In the genomic region with DNA sequence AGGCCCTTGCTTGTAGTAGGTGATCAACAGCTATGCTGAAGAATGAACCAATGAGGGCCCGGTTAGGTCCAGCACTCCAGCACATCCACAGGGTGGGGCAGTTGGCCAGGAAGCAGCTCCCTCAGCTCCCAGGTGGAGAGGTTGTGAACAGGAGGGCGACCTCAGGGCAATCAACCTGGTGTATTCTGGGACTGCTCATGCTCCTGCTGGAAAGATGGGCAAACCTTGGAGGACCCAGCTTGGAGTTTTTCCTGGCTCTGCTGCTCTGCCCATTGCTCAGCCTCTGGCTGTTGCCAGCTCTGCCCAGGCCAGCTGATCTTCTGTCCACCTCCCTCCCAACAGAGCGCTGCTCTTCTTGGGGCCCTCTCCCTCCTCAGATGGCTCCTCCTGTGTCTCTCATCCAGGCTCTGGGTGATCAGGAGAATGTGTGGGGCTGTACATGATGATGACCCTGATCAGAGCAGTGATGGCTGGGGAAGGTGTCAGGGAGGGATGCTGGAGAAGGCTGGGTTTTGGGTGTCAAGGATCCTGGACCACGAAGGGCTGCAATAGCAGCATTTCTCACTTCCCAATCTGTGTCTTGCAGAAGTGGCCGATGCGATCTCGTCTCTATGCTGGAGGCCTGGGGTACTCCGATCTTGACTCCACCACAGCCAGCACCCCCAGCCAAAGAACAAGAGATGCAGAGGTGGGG, we compare ENCODE assay signal across 1 cellular context.
A peak's percentile ranks its signal among the peaks of the same experiment; 100 is the strongest.
TF ChIP-seq lines count a peak whose summit lies in the region.

No MANE protein-coding gene starts in this region.

TF ChIP-seq in HepG2, 621 proteins besides CTCF, POLR2A, EP300 and RAD21 (continued from another document and continues in another):
- TF ChIP-seq HINFP (CRISPR knock-in tag; IDR thresholded peaks at IDR 0.05; ENCODE audit: low read depth): no peak
- no peak for TF ChIP-seq RORA (CRISPR knock-in tag; IDR thresholded peaks at IDR 0.05)
- no peak for TF ChIP-seq FOSL1 (CRISPR knock-in tag; IDR thresholded peaks at IDR 0.05; ENCODE audit: borderline replicate concordance)
- no peak for TF ChIP-seq ZNF282 (IDR thresholded peaks at IDR 0.05; ENCODE audit: partially characterized antibody)
- TF ChIP-seq XRCC5 (optimal IDR thresholded peaks at IDR 0.05; ENCODE audit: low read length): no peak
- TF ChIP-seq ZC3H13 (CRISPR knock-in tag; IDR thresholded peaks at IDR 0.05): no peak
- TF ChIP-seq ZFX (CRISPR knock-in tag; IDR thresholded peaks at IDR 0.05; ENCODE audit: low read depth): 0 out of 2 replicates have a peak, but pooled peaks have one; percentile 34
- TF ChIP-seq GATAD2A (CRISPR knock-in tag; IDR thresholded peaks at IDR 0.05): peak; percentile 44; the same call in 1 of the 2 replicates
- TF ChIP-seq NFKB2 (CRISPR knock-in tag; IDR thresholded peaks at IDR 0.05; ENCODE audit: borderline replicate concordance): peak; percentile 50; the same call in 1 of the 2 replicates
- no peak for TF ChIP-seq ZMYM4 (CRISPR knock-in tag; IDR thresholded peaks at IDR 0.05)
- no peak for TF ChIP-seq ZNF761 (CRISPR knock-in tag; conservative IDR thresholded peaks at IDR 0.05)
- 0 out of 2 replicates have a peak, but pooled peaks have one; percentile 28 for TF ChIP-seq IRF2 (CRISPR knock-in tag; IDR thresholded peaks at IDR 0.05)
- no peak for TF ChIP-seq ZNF562 (CRISPR knock-in tag; IDR thresholded peaks at IDR 0.05; ENCODE audit: borderline replicate concordance)
- no peak for TF ChIP-seq ZNF547 (CRISPR knock-in tag; IDR thresholded peaks at IDR 0.05)
- TF ChIP-seq SAP130 (CRISPR knock-in tag; IDR thresholded peaks at IDR 0.05; ENCODE audit: low read depth): peak; percentile 29; the same call in 1 of the 2 replicates
- TF ChIP-seq GPBP1L1 (CRISPR knock-in tag; IDR thresholded peaks at IDR 0.05): no peak
- TF ChIP-seq ZNF510 (CRISPR knock-in tag; IDR thresholded peaks at IDR 0.05; ENCODE audit: low read depth): no peak
- no peak for TF ChIP-seq ZNF710 (CRISPR knock-in tag; IDR thresholded peaks at IDR 0.05; ENCODE audit: borderline replicate concordance)
- TF ChIP-seq, protein P1, sequence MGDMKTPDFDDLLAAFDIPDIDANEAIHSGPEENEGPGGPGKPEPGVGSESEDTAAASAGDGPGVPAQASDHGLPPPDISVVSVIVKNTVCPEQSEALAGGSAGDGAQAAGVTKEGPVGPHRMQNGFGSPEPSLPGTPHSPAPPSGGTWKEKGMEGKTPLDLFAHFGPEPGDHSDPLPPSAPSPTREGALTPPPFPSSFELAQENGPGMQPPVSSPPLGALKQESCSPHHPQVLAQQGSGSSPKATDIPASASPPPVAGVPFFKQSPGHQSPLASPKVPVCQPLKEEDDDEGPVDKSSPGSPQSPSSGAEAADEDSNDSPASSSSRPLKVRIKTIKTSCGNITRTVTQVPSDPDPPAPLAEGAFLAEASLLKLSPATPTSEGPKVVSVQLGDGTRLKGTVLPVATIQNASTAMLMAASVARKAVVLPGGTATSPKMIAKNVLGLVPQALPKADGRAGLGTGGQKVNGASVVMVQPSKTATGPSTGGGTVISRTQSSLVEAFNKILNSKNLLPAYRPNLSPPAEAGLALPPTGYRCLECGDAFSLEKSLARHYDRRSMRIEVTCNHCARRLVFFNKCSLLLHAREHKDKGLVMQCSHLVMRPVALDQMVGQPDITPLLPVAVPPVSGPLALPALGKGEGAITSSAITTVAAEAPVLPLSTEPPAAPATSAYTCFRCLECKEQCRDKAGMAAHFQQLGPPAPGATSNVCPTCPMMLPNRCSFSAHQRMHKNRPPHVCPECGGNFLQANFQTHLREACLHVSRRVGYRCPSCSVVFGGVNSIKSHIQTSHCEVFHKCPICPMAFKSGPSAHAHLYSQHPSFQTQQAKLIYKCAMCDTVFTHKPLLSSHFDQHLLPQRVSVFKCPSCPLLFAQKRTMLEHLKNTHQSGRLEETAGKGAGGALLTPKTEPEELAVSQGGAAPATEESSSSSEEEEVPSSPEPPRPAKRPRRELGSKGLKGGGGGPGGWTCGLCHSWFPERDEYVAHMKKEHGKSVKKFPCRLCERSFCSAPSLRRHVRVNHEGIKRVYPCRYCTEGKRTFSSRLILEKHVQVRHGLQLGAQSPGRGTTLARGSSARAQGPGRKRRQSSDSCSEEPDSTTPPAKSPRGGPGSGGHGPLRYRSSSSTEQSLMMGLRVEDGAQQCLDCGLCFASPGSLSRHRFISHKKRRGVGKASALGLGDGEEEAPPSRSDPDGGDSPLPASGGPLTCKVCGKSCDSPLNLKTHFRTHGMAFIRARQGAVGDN (CRISPR knock-in tag; IDR thresholded peaks at IDR 0.05): peak; percentile 88
- no peak for TF ChIP-seq ZNF138 (CRISPR knock-in tag; IDR thresholded peaks at IDR 0.05; ENCODE audit: low read depth)
- peak; percentile 20; the same call in 1 of the 2 replicates for TF ChIP-seq HOXA3 (CRISPR knock-in tag; IDR thresholded peaks at IDR 0.05)
- no peak for TF ChIP-seq ZNF333 (CRISPR knock-in tag; IDR thresholded peaks at IDR 0.05; ENCODE audit: borderline replicate concordance)
- TF ChIP-seq, protein P2, sequence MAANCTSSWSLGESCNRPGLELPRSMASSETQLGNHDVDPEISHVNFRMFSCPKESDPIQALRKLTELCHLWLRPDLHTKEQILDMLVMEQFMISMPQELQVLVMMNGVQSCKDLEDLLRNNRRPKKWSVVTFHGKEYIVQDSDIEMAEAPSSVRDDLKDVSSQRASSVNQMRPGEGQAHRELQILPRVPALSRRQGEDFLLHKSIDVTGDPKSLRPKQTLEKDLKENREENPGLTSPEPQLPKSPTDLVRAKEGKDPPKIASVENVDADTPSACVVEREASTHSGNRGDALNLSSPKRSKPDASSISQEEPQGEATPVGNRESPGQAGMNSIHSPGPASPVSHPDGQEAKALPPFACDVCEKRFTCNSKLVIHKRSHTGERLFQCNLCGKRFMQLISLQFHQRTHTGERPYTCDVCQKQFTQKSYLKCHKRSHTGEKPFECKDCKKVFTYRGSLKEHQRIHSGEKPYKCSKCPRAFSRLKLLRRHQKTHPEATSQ (CRISPR knock-in tag; IDR thresholded peaks at IDR 0.05; ENCODE audit: borderline replicate concordance): no peak
- TF ChIP-seq, protein P3, sequence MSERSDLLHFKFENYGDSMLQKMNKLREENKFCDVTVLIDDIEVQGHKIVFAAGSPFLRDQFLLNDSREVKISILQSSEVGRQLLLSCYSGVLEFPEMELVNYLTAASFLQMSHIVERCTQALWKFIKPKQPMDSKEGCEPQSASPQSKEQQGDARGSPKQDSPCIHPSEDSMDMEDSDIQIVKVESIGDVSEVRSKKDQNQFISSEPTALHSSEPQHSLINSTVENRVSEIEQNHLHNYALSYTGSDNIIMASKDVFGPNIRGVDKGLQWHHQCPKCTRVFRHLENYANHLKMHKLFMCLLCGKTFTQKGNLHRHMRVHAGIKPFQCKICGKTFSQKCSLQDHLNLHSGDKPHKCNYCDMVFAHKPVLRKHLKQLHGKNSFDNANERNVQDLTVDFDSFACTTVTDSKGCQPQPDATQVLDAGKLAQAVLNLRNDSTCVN (CRISPR knock-in tag; IDR thresholded peaks at IDR 0.05; ENCODE audit: borderline replicate concordance): no peak; the same call in 1 of the 2 replicates
- TF ChIP-seq KLF9 (CRISPR knock-in tag; IDR thresholded peaks at IDR 0.05; ENCODE audit: low read depth): no peak
- TF ChIP-seq NCOA1 (CRISPR knock-in tag; IDR thresholded peaks at IDR 0.05): no peak
- no peak for TF ChIP-seq RARA (CRISPR knock-in tag; IDR thresholded peaks at IDR 0.05)
- no peak for TF ChIP-seq ZNF160 (CRISPR knock-in tag; IDR thresholded peaks at IDR 0.05)
- peak; percentile 49; the same call in 1 of the 2 replicates for TF ChIP-seq TFAP4 (IDR thresholded peaks at IDR 0.05; ENCODE audit: borderline replicate concordance, low read depth)
- no peak for TF ChIP-seq ZNF441 (CRISPR knock-in tag; IDR thresholded peaks at IDR 0.05; ENCODE audit: borderline replicate concordance)
- no peak for TF ChIP-seq SNRNP70 (IDR thresholded peaks at IDR 0.05; ENCODE audit: low read depth, low read length)
- no peak for TF ChIP-seq TEF (CRISPR knock-in tag; IDR thresholded peaks at IDR 0.05)
- no peak for TF ChIP-seq HES4 (CRISPR knock-in tag; IDR thresholded peaks at IDR 0.05; ENCODE audit: borderline replicate concordance)
- TF ChIP-seq ETV6 (CRISPR knock-in tag; conservative IDR thresholded peaks at IDR 0.05): no peak
- peak; percentile 37 for TF ChIP-seq TEAD3 (CRISPR knock-in tag; optimal IDR thresholded peaks at IDR 0.05; ENCODE audit: borderline replicate concordance)
- TF ChIP-seq, protein P4, sequence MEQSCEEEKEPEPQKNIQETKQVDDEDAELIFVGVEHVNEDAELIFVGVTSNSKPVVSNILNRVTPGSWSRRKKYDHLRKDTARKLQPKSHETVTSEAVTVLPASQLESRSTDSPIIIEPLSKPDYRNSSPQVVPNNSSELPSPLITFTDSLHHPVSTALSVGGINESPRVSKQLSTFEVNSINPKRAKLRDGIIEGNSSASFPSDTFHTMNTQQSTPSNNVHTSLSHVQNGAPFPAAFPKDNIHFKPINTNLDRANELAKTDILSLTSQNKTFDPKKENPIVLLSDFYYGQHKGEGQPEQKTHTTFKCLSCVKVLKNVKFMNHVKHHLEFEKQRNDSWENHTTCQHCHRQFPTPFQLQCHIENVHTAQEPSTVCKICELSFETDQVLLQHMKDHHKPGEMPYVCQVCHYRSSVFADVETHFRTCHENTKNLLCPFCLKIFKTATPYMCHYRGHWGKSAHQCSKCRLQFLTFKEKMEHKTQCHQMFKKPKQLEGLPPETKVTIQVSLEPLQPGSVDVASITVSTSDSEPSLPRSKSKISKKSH (CRISPR knock-in tag; IDR thresholded peaks at IDR 0.05; ENCODE audit: borderline replicate concordance): no peak
- TF ChIP-seq BRF2 (CRISPR knock-in tag; IDR thresholded peaks at IDR 0.05): no peak
- TF ChIP-seq ZNF660 (CRISPR knock-in tag; IDR thresholded peaks at IDR 0.05; ENCODE audit: borderline replicate concordance, low read depth): no peak
- no peak for TF ChIP-seq SRSF9 (IDR thresholded peaks at IDR 0.05; ENCODE audit: borderline replicate concordance, insufficient read depth, low read depth, low read length, poor library complexity, severe bottlenecking)
- TF ChIP-seq NFIC (IDR thresholded peaks at IDR 0.05; ENCODE audit: low read length): no peak
- no peak for TF ChIP-seq DR1 (CRISPR knock-in tag; IDR thresholded peaks at IDR 0.05)
- TF ChIP-seq HNF4A (CRISPR knock-in tag; IDR thresholded peaks at IDR 0.05): no peak
- no peak for TF ChIP-seq PRPF4 (IDR thresholded peaks at IDR 0.05; ENCODE audit: low read depth, low read length, poor library complexity, severe bottlenecking)
- no peak for TF ChIP-seq MAFG (CRISPR knock-in tag; IDR thresholded peaks at IDR 0.05)
- TF ChIP-seq ZBTB7B (CRISPR knock-in tag; IDR thresholded peaks at IDR 0.05): no peak
- no peak for TF ChIP-seq THYN1 (CRISPR knock-in tag; IDR thresholded peaks at IDR 0.05; ENCODE audit: borderline replicate concordance, low read depth)
- TF ChIP-seq ZNF331 (CRISPR knock-in tag; IDR thresholded peaks at IDR 0.05): 0 out of 2 replicates have a peak, but pooled peaks have one; percentile 30
- no peak for TF ChIP-seq ZNF232 (CRISPR knock-in tag; IDR thresholded peaks at IDR 0.05; ENCODE audit: borderline replicate concordance)
- TF ChIP-seq ZNF619 (CRISPR knock-in tag; IDR thresholded peaks at IDR 0.05): no peak
